33 cellular contexts compared by ENCODE assay signal in the genomic region with DNA sequence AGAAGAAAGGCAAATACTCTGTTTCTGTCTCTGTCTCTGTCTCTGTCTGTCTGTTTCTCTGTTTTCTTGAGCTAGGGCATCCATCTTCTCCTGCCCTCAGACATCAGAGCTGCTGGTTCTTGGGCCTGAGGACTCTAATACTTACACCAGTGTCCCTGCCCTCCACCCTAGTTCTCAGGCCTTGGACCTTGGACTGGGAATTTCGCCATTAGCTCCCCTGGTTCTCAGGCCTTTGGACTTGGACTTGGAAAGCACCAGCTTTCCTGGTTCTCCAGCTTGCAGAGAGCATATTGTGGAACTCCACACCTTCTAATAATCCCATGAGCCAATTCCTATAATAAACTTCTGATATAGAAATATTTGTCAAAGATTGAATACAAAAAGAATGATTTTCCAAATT. TPM values are rescaled to one million over a fixed set of nuclear protein-coding genes. Genes with fewer than 3 reads are reported as not detected.
"Had no signal": no experiment of that assay in that cellular context is flagged by ENCODE, and none has a peak within 500 bp of the region (broad histone marks: within the 10 kb centered on the region; RNA-seq: fewer than 3 reads in every experiment).

No MANE protein-coding gene starts in this region.

- H3K27ac Mint-ChIP-seq: immature natural killer cell; mesothelial cell of epicardium; naive thymus-derived CD8-positive, alpha-beta T cell; nephron; stimulated activated naive B cell treated with anti-CD40 and anti-IgM and Interleukin-4, amounts not matched to agents 10 μg/mL and 1 μg/mL and 100 μg/mL, for 72 hours had no signal

- H3K27me3 ChIP-seq: left lung, pancreas, sigmoid colon, stomach, testis, thyroid gland, upper lobe of right lung had no signal

- FAIRE-seq: islet of Langerhans, kidney, urothelium cell line had no signal

- H3K4me1 Mint-ChIP-seq: immature natural killer cell; mesothelial cell of epicardium; nephron; neural crest cell; stimulated activated naive B cell treated with anti-CD40 and anti-IgM and Interleukin-4, amounts not matched to agents 10 μg/mL and 1 μg/mL and 100 μg/mL, for 72 hours had no signal

- ATAC-seq: left lung; naive thymus-derived CD8-positive, alpha-beta T cell; pancreas; right cardiac atrium; stimulated activated naive B cell treated with anti-CD40 and anti-IgM and Interleukin-4, amounts not matched to agents 10 μg/mL and 1 μg/mL and 100 μg/mL, for 72 hours; stimulated activated naive CD8-positive, alpha-beta T cell treated with anti-CD3 and anti-CD28 coated beads, Interleukin-15, Interleukin-2, amounts not matched to agents 100 U/mL and 50 U/mL, for 24 hours; upper lobe of right lung had no signal

- H3K4me1 ChIP-seq: left lung, pancreas, prostate gland, sigmoid colon, stomach, testis, thyroid gland, upper lobe of right lung had no signal

- H3K27ac ChIP-seq: left lung, pancreas, prostate gland, sigmoid colon, stomach, testis, thyroid gland, upper lobe of right lung had no signal

- H3K4me3 Mint-ChIP-seq: immature natural killer cell; mesothelial cell of epicardium; naive thymus-derived CD8-positive, alpha-beta T cell; nephron; neural crest cell; stimulated activated naive B cell treated with anti-CD40 and anti-IgM and Interleukin-4, amounts not matched to agents 10 μg/mL and 1 μg/mL and 100 μg/mL, for 72 hours had no signal

- H3K4me3 ChIP-seq: left lung, lung, pancreas, prostate gland, sigmoid colon, smooth muscle cell, stomach, testis, thyroid gland, upper lobe of right lung had no signal

- DNase-seq: head of caudate nucleus; hypothalamus; immature natural killer cell; kidney; left lung; mesendoderm; naive thymus-derived CD8-positive, alpha-beta T cell; nucleus accumbens; pancreas; posterior cingulate gyrus; retina; right cardiac atrium; sigmoid colon; stimulated activated CD4-positive, alpha-beta T cell treated with anti-CD3 and anti-CD28 coated beads, Interleukin-1b, Interleukin-23, amount 100 ng/mL, for 48 hours; stimulated activated CD4-positive, alpha-beta T cell treated with anti-CD3 and anti-CD28 coated beads, Interleukin-2, amount 100 ng/mL, for 48 hours; stimulated activated CD4-positive, alpha-beta T cell treated with anti-CD3 and anti-CD28 coated beads, Interleukin-4, amount 100 ng/mL, for 4 hours; stimulated activated CD8-positive, alpha-beta memory T cell treated with anti-CD3 and anti-CD28 coated beads, Interleukin-4, amount 100 ng/mL, for 48 hours; stimulated activated naive B cell treated with anti-CD40 and anti-IgM and Interleukin-4, amounts not matched to agents 10 μg/mL and 1 μg/mL and 100 μg/mL, for 72 hours; stimulated activated naive CD8-positive, alpha-beta T cell treated with anti-CD3 and anti-CD28 coated beads, Interleukin-15, Interleukin-2, amounts not matched to agents 100 U/mL and 50 U/mL, for 24 hours; stomach; testis; thyroid gland; trophoblast cell; upper lobe of right lung had no signal

- H3K36me3 ChIP-seq: left lung, pancreas, prostate gland, sigmoid colon, stomach, thyroid gland, upper lobe of right lung had no signal

- H3K9me3 ChIP-seq: pancreas, prostate gland, testis, thyroid gland had no signal

RNA-seq across cellular contexts. Expression of a gene that starts 32.6 kb away (rescaled TPM):
- total RNA-seq: kidney, left lung, lung, mesothelial cell of epicardium, mononuclear cell, neural crest cell, pancreas, right cardiac atrium, sigmoid colon, smooth muscle cell, stomach, thyroid gland, upper lobe of right lung had no signal
- polyA plus RNA-seq: immature natural killer cell; naive thymus-derived CD8-positive, alpha-beta T cell; pancreas; right cardiac atrium; smooth muscle cell; stomach had no signal
